In the genomic region with DNA sequence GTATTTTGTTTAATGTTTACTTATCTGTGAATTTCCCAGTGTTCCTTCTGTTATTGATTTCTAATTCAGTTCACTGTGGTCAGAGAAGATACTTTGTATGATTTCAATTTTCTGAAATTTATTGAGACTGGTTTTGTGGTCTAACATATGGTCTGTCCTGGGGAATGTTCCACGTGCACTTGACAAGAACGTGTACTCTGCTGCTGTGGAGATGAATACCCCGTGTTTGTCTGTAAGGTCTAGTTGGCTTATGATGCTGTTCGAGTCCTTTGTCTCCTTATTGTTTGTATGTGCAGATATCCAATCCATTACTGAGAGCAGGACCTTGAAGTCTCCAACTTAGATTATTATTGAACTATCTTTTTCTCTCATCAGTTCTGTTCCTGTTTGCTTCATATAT, we compare ENCODE assay signal across 27 cellular contexts.
"Had no signal": no experiment of that assay in that cellular context is flagged by ENCODE, and none has a peak within 500 bp of the region (broad histone marks: within the 10 kb centered on the region; RNA-seq: fewer than 3 reads in every experiment).

No MANE protein-coding gene starts in this region.

- H3K4me1 ChIP-seq: colonic mucosa, esophagus squamous epithelium, gastrocnemius medialis, heart right ventricle, left lung, lower lobe of right lung had no signal

- H3K4me1 Mint-ChIP-seq: naive thymus-derived CD4-positive, alpha-beta T cell had no signal

- H3K36me3 ChIP-seq: colonic mucosa, esophagus squamous epithelium, gastrocnemius medialis, heart right ventricle, left lung, lower lobe of right lung had no signal

- H3K9me3 Mint-ChIP-seq: endodermal cell had no signal

- H3K36me3 Mint-ChIP-seq: naive thymus-derived CD4-positive, alpha-beta T cell had no signal

- H3K27ac Mint-ChIP-seq: dendritic cell treated with granulocyte-macrophage colony-stimulating factor and Interleukin-4, amounts not matched to agents 40 ng/mL and 50 ng/mL, for 4 days; effector memory CD8-positive, alpha-beta T cell; endodermal cell; naive thymus-derived CD4-positive, alpha-beta T cell had no signal

- H3K27me3 Mint-ChIP-seq: dendritic cell treated with granulocyte-macrophage colony-stimulating factor and Interleukin-4, amounts not matched to agents 40 ng/mL and 50 ng/mL, for 4 days; effector memory CD8-positive, alpha-beta T cell had no signal

- H3K27ac ChIP-seq: colonic mucosa, epithelial cell of prostate, esophagus squamous epithelium, gastrocnemius medialis, heart right ventricle, left lung, lower lobe of right lung had no signal

- H3K27me3 ChIP-seq: colonic mucosa, esophagus squamous epithelium, gastrocnemius medialis, heart right ventricle, left lung had no signal

- FAIRE-seq: endometrium, islet of Langerhans, keratinocyte had no signal

- ATAC-seq: effector memory CD8-positive, alpha-beta T cell; esophagus mucosa; gastrocnemius medialis; heart right ventricle; left cardiac atrium; left lung; left ventricle myocardium superior; lower lobe of right lung; naive thymus-derived CD4-positive, alpha-beta T cell had no signal

- H3K4me3 ChIP-seq: colonic mucosa, esophagus squamous epithelium, gastrocnemius medialis, heart right ventricle, left lung, lower lobe of right lung had no signal

- DNase-seq: colonic mucosa; cortex of kidney; effector CD8-positive, alpha-beta T cell; effector memory CD8-positive, alpha-beta T cell; endodermal cell; erythroblast; esophagus squamous epithelium; foreskin fibroblast; foreskin melanocyte; gastrocnemius medialis; glutamatergic neuron; head of caudate nucleus; heart right ventricle; hippocampal formation; left cardiac atrium; left lung; left ventricle myocardium superior; lower lobe of right lung; mesenchymal stem cell; midbrain; naive thymus-derived CD4-positive, alpha-beta T cell had no signal

- H3K4me3 Mint-ChIP-seq: dendritic cell treated with granulocyte-macrophage colony-stimulating factor and Interleukin-4, amounts not matched to agents 40 ng/mL and 50 ng/mL, for 4 days; effector memory CD8-positive, alpha-beta T cell; endodermal cell; naive thymus-derived CD4-positive, alpha-beta T cell had no signal
